In genomic region chr1:44045064-44045463, GRCh38 we compare ENCODE assay signal across 19 cellular contexts. TPM values are rescaled to one million over a fixed set of nuclear protein-coding genes. Genes with fewer than 3 reads are reported as not detected.
DNase-seq lines count a peak whose midpoint lies in the region; ATAC-seq and TF ChIP-seq lines count a peak whose summit lies in the region.
"Had no signal": no experiment of that assay in that cellular context is flagged by ENCODE, and none has a peak within 500 bp of the region (broad histone marks: within the 10 kb centered on the region; RNA-seq: fewer than 3 reads in every experiment).

No MANE protein-coding gene starts in this region.

- H3K9me3 Mint-ChIP-seq in T-helper 2 cell treated with Interferon-gamma antibody and Interleukin-4, amounts not matched to agents 5 μg/mL and 100 μg/mL, for 36 hours: no peaks in the 10 kb centered on the region
- H3K9me3 Mint-ChIP-seq: CD4-positive, alpha-beta T cell; HFFc6; IgD-negative memory B cell had no signal

- H3K27ac Mint-ChIP-seq in T-helper 2 cell treated with Interferon-gamma antibody and Interleukin-4, amounts not matched to agents 5 μg/mL and 100 μg/mL, for 36 hours: no peak overlapping the region
- H3K27ac Mint-ChIP-seq: CD4-positive, alpha-beta T cell; HFFc6; IgD-negative memory B cell had no signal

- H3K4me3 ChIP-seq in WERI-Rb-1 (ENCODE audit: low read depth, low read length) (no peak overlapping the region), sigmoid colon (no peak overlapping the region)

- H3K27me3 Mint-ChIP-seq in T-helper 2 cell treated with Interferon-gamma antibody and Interleukin-4, amounts not matched to agents 5 μg/mL and 100 μg/mL, for 36 hours (ENCODE audit: low read depth): peaks cover 4% of the 10 kb centered on the region

- no peak for TF ChIP-seq CTCF in WERI-Rb-1 (IDR thresholded peaks at IDR 0.05; ENCODE audit: low read depth, low read length)
- TF ChIP-seq CTCF in sigmoid colon (IDR thresholded peaks at IDR 0.05): no peak

- intact Hi-C loops in sigmoid colon (cut with DNase I): loop anchor here (5.0 kb wide), 1 partner anchor 283 kb away; no protein-coding TSS in a partner anchor

- H3K36me3 Mint-ChIP-seq in T-helper 2 cell treated with Interferon-gamma antibody and Interleukin-4, amounts not matched to agents 5 μg/mL and 100 μg/mL, for 36 hours (ENCODE audit: low read depth): no peaks in the 10 kb centered on the region

- H3K27me3 ChIP-seq in WERI-Rb-1 (ENCODE audit: insufficient read depth, low read depth, severe bottlenecking) (no peaks in the 10 kb centered on the region), sigmoid colon (no peaks in the 10 kb centered on the region)
- H3K27me3 ChIP-seq: BE2C had no signal

- DNase-seq in WERI-Rb-1: peak; percentile 55
- DNase-seq in sigmoid colon: peak; percentile 37
- DNase-seq in NCI-H146 (lab: John Stamatoyannopoulos, UW): no peak
- no peak for DNase-seq in T-helper 2 cell treated with Interferon-gamma antibody and Interleukin-4, amounts not matched to agents 5 μg/mL and 100 μg/mL, for 36 hours (ENCODE audit: low spot score)
- DNase-seq: ACHN; BE2C; Caco-2; CD4-positive, alpha-beta T cell; DMS153; DMS79; GDM1; GOT3; H7; HFFc6 had no signal

- TF ChIP-seq EP300 in sigmoid colon (IDR thresholded peaks at IDR 0.05): no peak

- peaks cover 11% of the 10 kb centered on the region for H3K4me1 Mint-ChIP-seq in T-helper 2 cell treated with Interferon-gamma antibody and Interleukin-4, amounts not matched to agents 5 μg/mL and 100 μg/mL, for 36 hours (ENCODE audit: low read depth)

- peaks cover 0 to 26% (median 14%) of the 10 kb centered on the region in 4 donors for H3K4me1 ChIP-seq in sigmoid colon

- WGBS in sigmoid colon, 2 donors: 71 to 83% methylated on average over 9 of the region's 9 CpGs

- H3K27ac ChIP-seq in WERI-Rb-1 (peak overlapping the region; percentile 76), sigmoid colon (no peak overlapping the region)
- H3K27ac ChIP-seq: C4-2B had no signal

- H3K9me3 ChIP-seq in WERI-Rb-1 (ENCODE audit: severe bottlenecking) (no peaks in the 10 kb centered on the region), sigmoid colon (no peaks in the 10 kb centered on the region)
- H3K9me3 ChIP-seq: BE2C, Caco-2 had no signal

- H3K4me3 Mint-ChIP-seq in T-helper 2 cell treated with Interferon-gamma antibody and Interleukin-4, amounts not matched to agents 5 μg/mL and 100 μg/mL, for 36 hours: no peak overlapping the region
- H3K4me3 Mint-ChIP-seq: CD4-positive, alpha-beta T cell; HFFc6; IgD-negative memory B cell had no signal

- TF ChIP-seq POLR2A in sigmoid colon (IDR thresholded peaks at IDR 0.05): no peak

- H3K36me3 ChIP-seq in WERI-Rb-1 (no peaks in the 10 kb centered on the region), sigmoid colon (no peaks in the 10 kb centered on the region)
- H3K36me3 ChIP-seq: BE2C had no signal

- ATAC-seq in esophagus mucosa (peak; percentile 34), GM19023 (IDR thresholded peaks at IDR 0.05; ENCODE audit: unreplicated experiment) (no peak)
- ATAC-seq: HCT116 had no signal

RNA-seq across cellular contexts. Expression of gene SLC6A9, which starts 13.8 kb away (rescaled TPM):
- total RNA-seq in esophagus mucosa (46.7 TPM), sigmoid colon (10 to 100 TPM in 2 of 4 donors, 1 to 10 TPM in 2; 5.4 to 16.6 (median 9.3) TPM)
- 10 to 100 TPM in 1 of 3 donors, 1 to 10 TPM in 2; 2.4 to 24.5 (median 4.4) TPM for polyA plus RNA-seq in sigmoid colon

RNA-seq across cellular contexts. Expression of gene CCDC24, which starts 53.7 kb away (rescaled TPM):
- total RNA-seq in esophagus mucosa (4.0 TPM), sigmoid colon (1 to 10 TPM; 2.7 to 6.6 (median 3.9) TPM)
- 10 to 100 TPM; 16.7 to 19.2 (median 19.2) TPM for polyA plus RNA-seq in sigmoid colon

Comparison
In these comparisons a context has a peak if more than half of its experiments do, and no peak if none do; other contexts are left out.
1. DNase-seq: peak in WERI-Rb-1 (single experiment) and sigmoid colon (single experiment); none in NCI-H146 (single experiment) and T-helper 2 cell treated with Interferon-gamma antibody and Interleukin-4, amounts not matched to agents 5 μg/mL and 100 μg/mL, for 36 hours (single experiment).